ENCODE assay signal across 18 cellular contexts in the genomic region with DNA sequence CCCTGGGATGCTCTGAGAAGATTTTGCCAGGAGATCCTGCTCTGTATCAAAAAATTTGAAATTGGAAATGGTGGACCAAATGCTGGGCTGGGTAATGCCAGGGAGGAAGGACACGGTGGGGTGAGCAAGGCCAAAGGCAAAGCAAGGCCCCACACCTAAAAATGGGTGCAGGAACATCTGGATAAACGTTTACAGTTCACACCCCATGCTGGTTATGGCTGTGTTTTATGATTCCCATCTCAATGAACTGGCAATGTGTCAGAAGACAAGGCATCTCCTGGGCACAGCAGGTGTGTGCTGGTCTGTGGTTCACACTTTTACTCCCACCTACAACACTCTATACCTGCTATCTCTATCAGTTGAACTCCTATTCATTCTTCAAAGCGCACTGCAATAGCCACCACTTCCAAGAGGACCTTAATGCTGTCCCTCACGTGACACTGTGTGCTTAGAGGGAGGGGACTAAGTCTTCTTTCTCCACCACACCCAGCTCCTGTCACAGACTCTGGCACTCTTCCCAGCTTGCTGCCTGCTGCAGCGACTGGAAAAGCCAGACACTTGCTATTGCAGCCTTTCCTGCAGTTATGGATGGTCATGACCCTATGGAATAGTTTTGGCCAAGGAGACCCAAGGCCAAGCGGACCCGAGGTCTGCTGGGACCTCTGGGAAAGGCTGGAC.
DNase-seq lines count a peak whose midpoint lies in the region; ATAC-seq and TF ChIP-seq lines count a peak whose summit lies in the region.
"Had no signal": no experiment of that assay in that cellular context is flagged by ENCODE, and none has a peak within 500 bp of the region (broad histone marks: within the 10 kb centered on the region; RNA-seq: fewer than 3 reads in every experiment).

No MANE protein-coding gene starts in this region.

- H3K27ac ChIP-seq in prostate gland: no peak overlapping the region
- no peak overlapping the region for H3K27ac ChIP-seq in CD4-positive, alpha-beta memory T cell (ENCODE audit: low read depth, low read length)
- H3K27ac ChIP-seq: cardiac muscle cell, heart right ventricle, right atrium auricular region, VCaP had no signal

- H3K4me3 Mint-ChIP-seq in CD4-positive, alpha-beta memory T cell: no peak overlapping the region
- H3K4me3 Mint-ChIP-seq: activated CD4-positive, alpha-beta memory T cell treated with anti-CD3 and anti-CD28 coated beads, Interleukin-2, amount 10 ng/mL, durations not matched to agents 7 days and 5 days; activated T-helper 1 cell treated with anti-CD3 and anti-CD28 coated beads, Interleukin-12 subunit alpha, Interleukin-12 subunit beta, Interleukin-2, Interleukin-4 antibody, amounts not matched to agents 30 ng/mL and 10 ng/mL and 1 ng/mL, durations not matched to agents 14 hours and 24 hours and 36 hours; CD8-positive, alpha-beta memory T cell had no signal

- H3K27me3 Mint-ChIP-seq in CD4-positive, alpha-beta memory T cell: peaks cover 4 to 5% of the 10 kb centered on the region in 2 donors
- H3K27me3 Mint-ChIP-seq: activated CD4-positive, alpha-beta memory T cell treated with anti-CD3 and anti-CD28 coated beads, Interleukin-2, amount 10 ng/mL, durations not matched to agents 7 days and 5 days had no signal

- WGBS in prostate gland: 68% methylated on average over 7 of the region's 7 CpGs

- H3K9me3 Mint-ChIP-seq in CD4-positive, alpha-beta memory T cell: peaks cover 0 to 4% (median 0%) of the 10 kb centered on the region in 8 donors
- H3K9me3 Mint-ChIP-seq: activated CD4-positive, alpha-beta memory T cell treated with anti-CD3 and anti-CD28 coated beads, Interleukin-2, amount 10 ng/mL, durations not matched to agents 7 days and 5 days; activated T-helper 1 cell treated with anti-CD3 and anti-CD28 coated beads, Interleukin-12 subunit alpha, Interleukin-12 subunit beta, Interleukin-2, Interleukin-4 antibody, amounts not matched to agents 30 ng/mL and 10 ng/mL and 1 ng/mL, durations not matched to agents 14 hours and 24 hours and 36 hours; CD8-positive, alpha-beta memory T cell had no signal

- H3K27ac Mint-ChIP-seq in CD4-positive, alpha-beta memory T cell: no peak overlapping the region
- H3K27ac Mint-ChIP-seq: activated CD4-positive, alpha-beta memory T cell treated with anti-CD3 and anti-CD28 coated beads, Interleukin-2, amount 10 ng/mL, durations not matched to agents 7 days and 5 days; activated T-helper 1 cell treated with anti-CD3 and anti-CD28 coated beads, Interleukin-12 subunit alpha, Interleukin-12 subunit beta, Interleukin-2, Interleukin-4 antibody, amounts not matched to agents 30 ng/mL and 10 ng/mL and 1 ng/mL, durations not matched to agents 14 hours and 24 hours and 36 hours; CD8-positive, alpha-beta memory T cell had no signal

- no peaks in the 10 kb centered on the region for H3K36me3 Mint-ChIP-seq in CD4-positive, alpha-beta memory T cell
- H3K36me3 Mint-ChIP-seq: CD8-positive, alpha-beta memory T cell had no signal

- no peaks in the 10 kb centered on the region for H3K27me3 ChIP-seq in prostate gland (replicated peaks; ENCODE audit: insufficient read depth)
- no peaks in the 10 kb centered on the region for H3K27me3 ChIP-seq in CD4-positive, alpha-beta memory T cell (ENCODE audit: insufficient read depth, low read length)
- H3K27me3 ChIP-seq: cardiac muscle cell, right atrium auricular region had no signal

- H3K4me3 ChIP-seq in prostate gland: no peak overlapping the region
- H3K4me3 ChIP-seq in CD4-positive, alpha-beta memory T cell (ENCODE audit: low read length in 2 of 2): no peak overlapping the region
- H3K4me3 ChIP-seq: cardiac muscle cell, heart right ventricle, right atrium auricular region had no signal

- no peak for TF ChIP-seq POLR2A in prostate gland (IDR thresholded peaks at IDR 0.05)

- intact Hi-C loops in prostate gland (cut with DNase I): no loop called here
- intact Hi-C loops in CD4-positive, alpha-beta memory T cell (cut with micrococcal nuclease): no loop called here

- ATAC-seq in GM18909 (IDR thresholded peaks at IDR 0.05; ENCODE audit: poor library complexity, unreplicated experiment): no peak
- ATAC-seq: heart right ventricle had no signal

- H3K36me3 ChIP-seq in prostate gland: no peaks in the 10 kb centered on the region
- no peaks in the 10 kb centered on the region for H3K36me3 ChIP-seq in CD4-positive, alpha-beta memory T cell (ENCODE audit: insufficient read depth, low read length)
- H3K36me3 ChIP-seq: cardiac muscle cell, heart right ventricle, right atrium auricular region had no signal

- TF ChIP-seq CTCF in prostate gland (IDR thresholded peaks at IDR 0.05): no peak

- CTCF ChIA-PET in CD4-positive, alpha-beta memory T cell (lab: Charles Lee; ENCODE audit: partially characterized antibody): no interaction called here

- no peaks in the 10 kb centered on the region for H3K4me1 ChIP-seq in prostate gland (replicated peaks)
- H3K4me1 ChIP-seq in CD4-positive, alpha-beta memory T cell (ENCODE audit: insufficient read depth, low read length): no peaks in the 10 kb centered on the region
- H3K4me1 ChIP-seq: heart right ventricle, right atrium auricular region had no signal

- peaks cover 0 to 2% (median 0%) of the 10 kb centered on the region in 4 donors for H3K4me1 Mint-ChIP-seq in CD4-positive, alpha-beta memory T cell
- H3K4me1 Mint-ChIP-seq: activated CD4-positive, alpha-beta memory T cell treated with anti-CD3 and anti-CD28 coated beads, Interleukin-2, amount 10 ng/mL, durations not matched to agents 7 days and 5 days; CD8-positive, alpha-beta memory T cell had no signal

- no peaks in the 10 kb centered on the region for H3K9me3 ChIP-seq in prostate gland
- H3K9me3 ChIP-seq in CD4-positive, alpha-beta memory T cell (ENCODE audit: control insufficient read depth in 1 of 2, low read length in 2 of 2): no peaks in the 10 kb centered on the region
- H3K9me3 ChIP-seq: heart right ventricle, right atrium auricular region had no signal

- DNase-seq in NCI-H2107 treated with DMSO at 0.1 percent for 48 hours (lab: John Stamatoyannopoulos, UW; ENCODE audit: unreplicated experiment) (peak; percentile 14), NCI-H2107 (lab: John Stamatoyannopoulos, UW) (no peak), NCI-H1092 (lab: John Stamatoyannopoulos, UW) (peak; percentile 16), RPMI8226 (peak; percentile 48), prostate gland (ENCODE audit: low spot score) (peak; percentile 34), activated T-cell treated with anti-CD3 and anti-CD28 coated beads for 4 hours (no peak)
- DNase-seq in CD4-positive, alpha-beta memory T cell: no peak
- DNase-seq: ACHN; activated CD4-positive, alpha-beta memory T cell treated with anti-CD3 and anti-CD28 coated beads, Interleukin-2, amount 10 ng/mL, durations not matched to agents 7 days and 5 days; CD8-positive, alpha-beta memory T cell; heart right ventricle; NCI-H82; SW 1271 had no signal

- POLR2A ChIA-PET in CD4-positive, alpha-beta memory T cell (lab: Charles Lee; ENCODE audit: partially characterized antibody): no interaction called here

Comparison
In these comparisons a context has a peak if more than half of its experiments do, and no peak if none do; other contexts are left out.
1. DNase-seq: peak in NCI-H2107 treated with DMSO at 0.1 percent for 48 hours (single experiment), NCI-H1092 (single experiment), RPMI8226 (single experiment) and prostate gland (single experiment); none in NCI-H2107 (single experiment), CD4-positive, alpha-beta memory T cell (0 of 5) and activated T-cell treated with anti-CD3 and anti-CD28 coated beads for 4 hours (single experiment).